ENCODE assay signal across 23 cellular contexts in genomic region chr15:82950295-82950694, GRCh38. TPM values are rescaled to one million over a fixed set of nuclear protein-coding genes. Genes with fewer than 3 reads are reported as not detected.
DNase-seq lines count a peak whose midpoint lies in the region; ATAC-seq, FAIRE-seq and TF ChIP-seq lines count a peak whose summit lies in the region.
"Had no signal": no experiment of that assay in that cellular context is flagged by ENCODE, and none has a peak within 500 bp of the region (broad histone marks: within the 10 kb centered on the region; RNA-seq: fewer than 3 reads in every experiment).

No MANE protein-coding gene starts in this region.

- H3K27ac ChIP-seq in KMS-11 (no peak overlapping the region), prostate gland (peak overlapping the region; percentile 89 to 96)
- H3K27ac ChIP-seq: cardiac muscle cell had no signal

- H3K4me3 ChIP-seq in KMS-11 (IDR thresholded peaks at IDR 0.05; ENCODE audit: insufficient read depth, low read depth, low read length) (no peak overlapping the region), prostate gland (peak overlapping the region; percentile 86 to 89)
- H3K4me3 ChIP-seq: cardiac muscle cell had no signal

- no peaks in the 10 kb centered on the region for H3K79me2 ChIP-seq in KMS-11 (ENCODE audit: insufficient read depth, low read depth)

- H3K27me3 ChIP-seq in KMS-11 (ENCODE audit: insufficient read depth, low read depth) = peaks cover 7% of the 10 kb centered on the region
- H3K27me3 ChIP-seq in prostate gland (replicated peaks; ENCODE audit: insufficient read depth) = no peaks in the 10 kb centered on the region

- no peak overlapping the region for H3K9ac ChIP-seq in KMS-11

- intact Hi-C loops in prostate gland (cut with DNase I) = no loop called here
- intact Hi-C loops in activated T-helper 2 cell treated with anti-CD3 and anti-CD28 coated beads, Interferon-gamma antibody, Interleukin-2, Interleukin-4, amounts not matched to agents 10 μg/mL and 5 μg/mL and 100 μg/mL, durations not matched to agents 14 hours and 24 hours and 36 hours (cut with micrococcal nuclease) = loop anchor here (1.0 to 2.0 kb wide), 4 partner anchors 13 to 117 kb away; partner anchors contain the start of gene RAMAC

- TF ChIP-seq POLR2A in GM12891 (IDR thresholded peaks at IDR 0.05; ENCODE audit: low read depth, low read length) (no peak), prostate gland (IDR thresholded peaks at IDR 0.05) (no peak)

- 52% methylated on average over 5 of the region's 5 CpGs for WGBS in prostate gland

- 0 out of 2 replicates have a peak overlapping the region, but pooled peaks have one; percentile 17 for H2AFZ ChIP-seq in KMS-11 (ENCODE audit: low read depth)

- no peaks in the 10 kb centered on the region for H3K9me3 ChIP-seq in prostate gland

- peak; percentile 5 for FAIRE-seq in GM12891 (lab: Jason Lieb, UNC)
- FAIRE-seq: kidney, RCC 7860, TTC549 had no signal

- peaks cover 8% of the 10 kb centered on the region for H3K27me3 Mint-ChIP-seq in activated T-helper 2 cell treated with anti-CD3 and anti-CD28 coated beads, Interferon-gamma antibody, Interleukin-2, Interleukin-4, amounts not matched to agents 10 μg/mL and 5 μg/mL and 100 μg/mL, durations not matched to agents 14 hours and 24 hours and 36 hours (ENCODE audit: low read depth)

- H3K4me1 Mint-ChIP-seq in activated T-helper 2 cell treated with anti-CD3 and anti-CD28 coated beads, Interferon-gamma antibody, Interleukin-2, Interleukin-4, amounts not matched to agents 10 μg/mL and 5 μg/mL and 100 μg/mL, durations not matched to agents 14 hours and 24 hours and 36 hours (ENCODE audit: low read depth) = peaks cover 17% of the 10 kb centered on the region

- DNase-seq in GM12891 (ENCODE audit: insufficient read length, low spot score) (no peak), prostate gland (ENCODE audit: low spot score) (no peak), C1 segment of cervical spinal cord (lab: John Stamatoyannopoulos, UW) (no peak)
- no peak for DNase-seq in activated T-helper 2 cell treated with anti-CD3 and anti-CD28 coated beads, Interferon-gamma antibody, Interleukin-2, Interleukin-4, amounts not matched to agents 10 μg/mL and 5 μg/mL and 100 μg/mL, durations not matched to agents 14 hours and 24 hours and 36 hours (ENCODE audit: low spot score)
- DNase-seq: activated effector memory CD4-positive, alpha-beta T cell treated with anti-CD3 and anti-CD28 coated beads, Interleukin-2, amount 50 U/mL, for 16 hours; DND-41; erythroblast; foreskin melanocyte; hypothalamus; kidney; NCI-H1694 treated with DMSO at 0.1 percent for 48 hours; NCI-H345; stimulated activated naive CD4-positive, alpha-beta T cell treated with Interleukin-2 at 50 U/mL for 16 hours; trophoblast cell had no signal

- peaks cover 29% of the 10 kb centered on the region for H3K4me1 ChIP-seq in KMS-11 (ENCODE audit: low read depth, poor library complexity, severe bottlenecking)
- H3K4me1 ChIP-seq in prostate gland (replicated peaks) = no peaks in the 10 kb centered on the region

- peaks cover 18% of the 10 kb centered on the region for H3K36me3 Mint-ChIP-seq in activated T-helper 2 cell treated with anti-CD3 and anti-CD28 coated beads, Interferon-gamma antibody, Interleukin-2, Interleukin-4, amounts not matched to agents 10 μg/mL and 5 μg/mL and 100 μg/mL, durations not matched to agents 14 hours and 24 hours and 36 hours (ENCODE audit: low read depth)
- H3K36me3 Mint-ChIP-seq: IgD-negative memory B cell had no signal

- no peaks in the 10 kb centered on the region for H3K36me3 ChIP-seq in KMS-11 (ENCODE audit: insufficient read depth)
- no peaks in the 10 kb centered on the region for H3K36me3 ChIP-seq in prostate gland
- H3K36me3 ChIP-seq: cardiac muscle cell had no signal

- H3K9me3 Mint-ChIP-seq in activated T-helper 2 cell treated with anti-CD3 and anti-CD28 coated beads, Interferon-gamma antibody, Interleukin-2, Interleukin-4, amounts not matched to agents 10 μg/mL and 5 μg/mL and 100 μg/mL, durations not matched to agents 14 hours and 24 hours and 36 hours = no peaks in the 10 kb centered on the region
- H3K9me3 Mint-ChIP-seq: activated CD4-positive, alpha-beta T cell treated with anti-CD3 and anti-CD28 coated beads, Interleukin-2, amount 10 ng/mL, durations not matched to agents 24 days and 14 days; IgD-negative memory B cell had no signal

- no peak overlapping the region for H3K27ac Mint-ChIP-seq in activated T-helper 2 cell treated with anti-CD3 and anti-CD28 coated beads, Interferon-gamma antibody, Interleukin-2, Interleukin-4, amounts not matched to agents 10 μg/mL and 5 μg/mL and 100 μg/mL, durations not matched to agents 14 hours and 24 hours and 36 hours
- H3K27ac Mint-ChIP-seq: activated CD4-positive, alpha-beta T cell treated with anti-CD3 and anti-CD28 coated beads, Interleukin-2, amount 10 ng/mL, durations not matched to agents 24 days and 14 days; IgD-negative memory B cell had no signal

- no peak overlapping the region for H3K4me3 Mint-ChIP-seq in activated T-helper 2 cell treated with anti-CD3 and anti-CD28 coated beads, Interferon-gamma antibody, Interleukin-2, Interleukin-4, amounts not matched to agents 10 μg/mL and 5 μg/mL and 100 μg/mL, durations not matched to agents 14 hours and 24 hours and 36 hours (ENCODE audit: low read depth)
- H3K4me3 Mint-ChIP-seq: activated CD4-positive, alpha-beta T cell treated with anti-CD3 and anti-CD28 coated beads, Interleukin-2, amount 10 ng/mL, durations not matched to agents 24 days and 14 days; IgD-negative memory B cell had no signal

- H4K20me1 ChIP-seq in KMS-11 (ENCODE audit: insufficient read depth) = no peaks in the 10 kb centered on the region

- TF ChIP-seq CTCF in KMS-11 (conservative IDR thresholded peaks at IDR 0.05; ENCODE audit: low read depth, low read length) = no peak
- no peak for TF ChIP-seq CTCF in prostate gland (IDR thresholded peaks at IDR 0.05)

- H3K4me2 ChIP-seq in KMS-11 = peak overlapping the region; percentile 85

- ATAC-seq in GM19372 (IDR thresholded peaks at IDR 0.05; ENCODE audit: low read depth, unreplicated experiment) = peak; percentile 19
- ATAC-seq in GM21528 (IDR thresholded peaks at IDR 0.05; ENCODE audit: low FRiP score, unreplicated experiment) = no peak
- ATAC-seq in HG03039 (IDR thresholded peaks at IDR 0.05; ENCODE audit: unreplicated experiment) = no peak

TF ChIP-seq in GM12891, 5 proteins besides CTCF, POLR2A, EP300 and RAD21:
- TF ChIP-seq SPI1 (IDR thresholded peaks at IDR 0.05; ENCODE audit: low read depth, low read length) (no peak), POLR2AphosphoS5 (IDR thresholded peaks at IDR 0.05; ENCODE audit: low read depth, low read length) (no peak), POU2F2 (IDR thresholded peaks at IDR 0.05; ENCODE audit: low read depth, low read length) (no peak), TAF1 (IDR thresholded peaks at IDR 0.05; ENCODE audit: low read depth, low read length) (no peak), PAX5 (IDR thresholded peaks at IDR 0.05; ENCODE audit: insufficient read depth, low read length, severe bottlenecking) (no peak)

RNA-seq across cellular contexts. Expression of gene HOMER2, which starts 2.2 kb away (rescaled TPM):
- 5.2 TPM for polyA plus RNA-seq in GM12891 (2012; ENCODE audit: low read depth, missing spikeins)
- 100 to 1,000 TPM; 234 to 445 TPM for total RNA-seq in prostate gland
- total RNA-seq in activated T-helper 2 cell treated with anti-CD3 and anti-CD28 coated beads, Interferon-gamma antibody, Interleukin-2, Interleukin-4, amounts not matched to agents 10 μg/mL and 5 μg/mL and 100 μg/mL, durations not matched to agents 14 hours and 24 hours and 36 hours = 66.1 and 73.3 TPM in 2 replicates

RNA-seq across cellular contexts. Expression of gene RAMAC, which starts 35.7 kb away (rescaled TPM):
- 30.3 TPM for polyA plus RNA-seq in GM12891 (2012; ENCODE audit: low read depth, missing spikeins)
- total RNA-seq in prostate gland = 10 to 100 TPM; 22.4 to 24.1 TPM
- 21.2 and 22.7 TPM in 2 replicates for total RNA-seq in activated T-helper 2 cell treated with anti-CD3 and anti-CD28 coated beads, Interferon-gamma antibody, Interleukin-2, Interleukin-4, amounts not matched to agents 10 μg/mL and 5 μg/mL and 100 μg/mL, durations not matched to agents 14 hours and 24 hours and 36 hours
